In the genomic region with DNA sequence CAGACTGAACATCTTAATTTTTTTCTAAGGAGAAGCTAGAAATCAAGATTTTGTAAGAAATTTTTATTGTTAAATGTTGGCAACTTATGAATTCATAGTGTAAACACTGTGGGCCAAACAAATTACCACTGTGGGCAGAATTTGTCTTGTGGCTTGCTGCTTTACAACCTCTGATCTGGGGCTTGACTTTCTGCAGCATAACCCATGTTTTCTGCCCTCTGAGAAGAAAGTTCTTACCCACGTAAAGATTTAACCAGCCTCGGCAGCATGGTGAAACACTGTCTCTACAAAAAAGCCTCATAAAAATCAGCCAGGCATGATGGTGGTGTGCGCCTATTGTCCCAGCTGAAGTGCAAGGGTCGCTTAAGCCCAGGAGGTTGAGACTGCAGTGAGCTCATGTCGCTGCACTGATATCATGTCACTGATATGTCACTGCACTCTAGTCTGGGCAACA, we compare ENCODE assay signal across 19 cellular contexts. TPM values are rescaled to one million over a fixed set of nuclear protein-coding genes. Genes with fewer than 3 reads are reported as not detected.
DNase-seq lines count a peak whose midpoint lies in the region; ATAC-seq and TF ChIP-seq lines count a peak whose summit lies in the region.
"Had no signal": no experiment of that assay in that cellular context is flagged by ENCODE, and none has a peak within 500 bp of the region (broad histone marks: within the 10 kb centered on the region; RNA-seq: fewer than 3 reads in every experiment).

No MANE protein-coding gene starts in this region.

- peaks cover 23% of the 10 kb centered on the region; the same call in 1 of the 2 replicates for H3K36me3 ChIP-seq in GM23248 (ENCODE audit: low read depth)
- H3K36me3 ChIP-seq: thyroid gland had no signal

- H3K9me2 ChIP-seq in GM23248 (ENCODE audit: insufficient read depth), result no peaks in the 10 kb centered on the region
- H3K9me2 ChIP-seq: SK-N-SH had no signal

- H3K9ac ChIP-seq in GM23248, result no peak overlapping the region
- H3K9ac ChIP-seq: SK-N-SH had no signal

- H4K20me1 ChIP-seq in GM23248 (ENCODE audit: insufficient read depth), result no peaks in the 10 kb centered on the region

- H3K9me3 ChIP-seq in GM23248 (ENCODE audit: low read depth), result no peaks in the 10 kb centered on the region
- H3K9me3 ChIP-seq: heart right ventricle, SK-N-SH, thyroid gland had no signal

- H3K79me2 ChIP-seq in GM23248 (ENCODE audit: insufficient read depth), result peaks cover 100% of the 10 kb centered on the region

- in situ Hi-C loops in GM23248 (cut with MboI), result no loop called here

- peak; percentile 4 for DNase-seq in NCI-H2107 treated with DMSO at 0.1 percent for 48 hours (lab: John Stamatoyannopoulos, UW; ENCODE audit: unreplicated experiment)
- no peak for DNase-seq in NCI-H2107 (lab: John Stamatoyannopoulos, UW)
- peak; percentile 33 for DNase-seq in NCI-H1105 (lab: John Stamatoyannopoulos, UW)
- DNase-seq in effector memory CD8-positive, alpha-beta T cell, result no peak
- peak; percentile 48 for DNase-seq in nephron progenitor cell
- DNase-seq in SHP77 treated with DMSO at 0.1 percent for 48 hours (lab: John Stamatoyannopoulos, UW), result no peak
- no peak for DNase-seq in NCI-H82 treated with DMSO at 0.1 percent for 48 hours (lab: John Stamatoyannopoulos, UW; ENCODE audit: unreplicated experiment)
- no peak for DNase-seq in GM23248
- DNase-seq: activated CD4-positive, CD25-positive, alpha-beta regulatory T cell; activated naive CD8-positive, alpha-beta T cell treated with anti-CD3 and anti-CD28 coated beads, Interleukin-2, amount 10 ng/mL, durations not matched to agents 7 days and 5 days; CD4-positive, alpha-beta memory T cell; cerebellar nuclear complex; heart right ventricle; NK-92 treated with Interleukin-12 subunit alpha and Interleukin-12 subunit beta, amount 100 ng/mL, for 24 hours; occipital lobe; SK-N-SH; thyroid gland had no signal

- no peak overlapping the region for H3K4me3 ChIP-seq in GM23248
- H3K4me3 ChIP-seq: heart right ventricle, lung, thyroid gland had no signal

- peaks cover 77% of the 10 kb centered on the region for H3K36me3 Mint-ChIP-seq in effector memory CD8-positive, alpha-beta T cell (ENCODE audit: insufficient read depth)
- peaks cover 53% of the 10 kb centered on the region for H3K36me3 Mint-ChIP-seq in nephron progenitor cell (ENCODE audit: low read depth)

- H3K4me3 Mint-ChIP-seq in effector memory CD8-positive, alpha-beta T cell, result peak overlapping the region in 1 of 2 donors; percentile 57
- H3K4me3 Mint-ChIP-seq in nephron progenitor cell, result peak overlapping the region; percentile 58
- H3K4me3 Mint-ChIP-seq: activated naive CD8-positive, alpha-beta T cell treated with anti-CD3 and anti-CD28 coated beads, Interleukin-2, amount 10 ng/mL, durations not matched to agents 7 days and 5 days had no signal

- 87 to 88% methylated on average over 5 of the region's 5 CpGs for WGBS in GM23248 (ENCODE audit: low coverage in 1 of 2, low lambda C conversion rate in 2 of 2, missing lambda C conversion rate in 2 of 2), 2 experiments

- peaks cover 12% of the 10 kb centered on the region for H3F3A ChIP-seq in GM23248 (ENCODE audit: insufficient read depth)

- no peak for TF ChIP-seq CTCF in nephron progenitor cell (IDR thresholded peaks at IDR 0.05)

- no peaks in the 10 kb centered on the region for H3K27me3 ChIP-seq in GM23248 (replicated peaks; ENCODE audit: insufficient read depth)
- H3K27me3 ChIP-seq: heart right ventricle, thyroid gland had no signal

- H3K27ac ChIP-seq in GM23248, result no peak overlapping the region
- H3K27ac ChIP-seq: heart right ventricle had no signal

- ATAC-seq in effector memory CD8-positive, alpha-beta T cell (replicated peaks), result peak; percentile 77
- ATAC-seq: HCT116 had no signal

- H3K9me3 Mint-ChIP-seq in effector memory CD8-positive, alpha-beta T cell, result no peaks in the 10 kb centered on the region
- peaks cover 3% of the 10 kb centered on the region for H3K9me3 Mint-ChIP-seq in nephron progenitor cell
- H3K9me3 Mint-ChIP-seq: activated naive CD8-positive, alpha-beta T cell treated with anti-CD3 and anti-CD28 coated beads, Interleukin-2, amount 10 ng/mL, durations not matched to agents 7 days and 5 days; CD4-positive, alpha-beta memory T cell had no signal

- H3K4me1 ChIP-seq in GM23248 (ENCODE audit: insufficient read depth), result no peaks in the 10 kb centered on the region

- peaks cover 28 to 49% of the 10 kb centered on the region in 2 donors for H3K4me1 Mint-ChIP-seq in effector memory CD8-positive, alpha-beta T cell (ENCODE audit: low read depth in 2 of 2)
- H3K4me1 Mint-ChIP-seq in nephron progenitor cell, result peaks cover 20% of the 10 kb centered on the region

- H3K27me3 Mint-ChIP-seq in effector memory CD8-positive, alpha-beta T cell, result no peaks in the 10 kb centered on the region
- H3K27me3 Mint-ChIP-seq in nephron progenitor cell (ENCODE audit: low read depth, poor library complexity), result no peaks in the 10 kb centered on the region
- H3K27me3 Mint-ChIP-seq: activated naive CD8-positive, alpha-beta T cell treated with anti-CD3 and anti-CD28 coated beads, Interleukin-2, amount 10 ng/mL, durations not matched to agents 7 days and 5 days; CD4-positive, alpha-beta memory T cell had no signal

- H3K4me2 ChIP-seq in GM23248 (ENCODE audit: unreplicated experiment), result no peak overlapping the region
- H3K4me2 ChIP-seq: SK-N-SH had no signal

- H3K27ac Mint-ChIP-seq in effector memory CD8-positive, alpha-beta T cell, result peak overlapping the region; percentile 64 to 91
- peak overlapping the region; percentile 44 for H3K27ac Mint-ChIP-seq in nephron progenitor cell
- H3K27ac Mint-ChIP-seq: activated naive CD8-positive, alpha-beta T cell treated with anti-CD3 and anti-CD28 coated beads, Interleukin-2, amount 10 ng/mL, durations not matched to agents 7 days and 5 days had no signal

- no peak overlapping the region for H2AFZ ChIP-seq in GM23248

RNA-seq across cellular contexts. Expression of gene ITCH, which starts 12.9 kb away (rescaled TPM):
- total RNA-seq in GM23248 (2014; rRNA removed; shearing (Covaris generic)), result 47.7 and 50.0 TPM in 2 replicates
- polyA plus RNA-seq in GM23248 (2016; fragmentation: Nextera tagmentation; extraction: Ambion mirVana), result 28.5 and 31.0 TPM in 2 replicates

Comparison
In these comparisons a context has a peak if more than half of its experiments do, and no peak if none do; other contexts are left out.
1. DNase-seq: peak in NCI-H2107 treated with DMSO at 0.1 percent for 48 hours (single experiment), NCI-H1105 (single experiment) and nephron progenitor cell (single experiment); none in NCI-H2107 (single experiment), effector memory CD8-positive, alpha-beta T cell (0 of 3), SHP77 treated with DMSO at 0.1 percent for 48 hours (single experiment), NCI-H82 treated with DMSO at 0.1 percent for 48 hours (single experiment) and GM23248 (single experiment).